ENCODE assay signal across 1 cellular context in the genomic region with DNA sequence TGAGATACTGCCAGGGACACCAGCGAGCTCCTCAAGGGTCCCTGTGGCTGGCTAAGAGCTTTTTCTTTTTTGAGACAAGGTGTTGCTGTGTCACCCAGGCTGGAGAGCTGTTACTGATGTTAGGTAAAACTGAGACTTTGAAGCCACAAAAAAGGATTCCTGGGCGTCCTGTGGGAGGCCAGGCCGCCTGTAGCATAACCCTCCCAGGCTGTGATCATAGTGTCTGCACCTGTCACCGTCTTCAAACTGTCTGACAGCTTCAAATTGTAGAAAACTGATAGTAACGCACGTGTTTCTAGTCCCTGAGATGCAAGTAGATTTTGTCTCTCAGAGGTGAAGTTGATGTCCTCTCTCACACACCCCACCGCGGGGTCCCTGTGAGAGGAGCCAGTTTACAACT.
TF ChIP-seq lines count a peak whose summit lies in the region.

No MANE protein-coding gene starts in this region.

TF ChIP-seq in WTC11, 78 proteins besides CTCF, POLR2A, EP300 and RAD21 (continued from another document):
- TF ChIP-seq, protein P1, sequence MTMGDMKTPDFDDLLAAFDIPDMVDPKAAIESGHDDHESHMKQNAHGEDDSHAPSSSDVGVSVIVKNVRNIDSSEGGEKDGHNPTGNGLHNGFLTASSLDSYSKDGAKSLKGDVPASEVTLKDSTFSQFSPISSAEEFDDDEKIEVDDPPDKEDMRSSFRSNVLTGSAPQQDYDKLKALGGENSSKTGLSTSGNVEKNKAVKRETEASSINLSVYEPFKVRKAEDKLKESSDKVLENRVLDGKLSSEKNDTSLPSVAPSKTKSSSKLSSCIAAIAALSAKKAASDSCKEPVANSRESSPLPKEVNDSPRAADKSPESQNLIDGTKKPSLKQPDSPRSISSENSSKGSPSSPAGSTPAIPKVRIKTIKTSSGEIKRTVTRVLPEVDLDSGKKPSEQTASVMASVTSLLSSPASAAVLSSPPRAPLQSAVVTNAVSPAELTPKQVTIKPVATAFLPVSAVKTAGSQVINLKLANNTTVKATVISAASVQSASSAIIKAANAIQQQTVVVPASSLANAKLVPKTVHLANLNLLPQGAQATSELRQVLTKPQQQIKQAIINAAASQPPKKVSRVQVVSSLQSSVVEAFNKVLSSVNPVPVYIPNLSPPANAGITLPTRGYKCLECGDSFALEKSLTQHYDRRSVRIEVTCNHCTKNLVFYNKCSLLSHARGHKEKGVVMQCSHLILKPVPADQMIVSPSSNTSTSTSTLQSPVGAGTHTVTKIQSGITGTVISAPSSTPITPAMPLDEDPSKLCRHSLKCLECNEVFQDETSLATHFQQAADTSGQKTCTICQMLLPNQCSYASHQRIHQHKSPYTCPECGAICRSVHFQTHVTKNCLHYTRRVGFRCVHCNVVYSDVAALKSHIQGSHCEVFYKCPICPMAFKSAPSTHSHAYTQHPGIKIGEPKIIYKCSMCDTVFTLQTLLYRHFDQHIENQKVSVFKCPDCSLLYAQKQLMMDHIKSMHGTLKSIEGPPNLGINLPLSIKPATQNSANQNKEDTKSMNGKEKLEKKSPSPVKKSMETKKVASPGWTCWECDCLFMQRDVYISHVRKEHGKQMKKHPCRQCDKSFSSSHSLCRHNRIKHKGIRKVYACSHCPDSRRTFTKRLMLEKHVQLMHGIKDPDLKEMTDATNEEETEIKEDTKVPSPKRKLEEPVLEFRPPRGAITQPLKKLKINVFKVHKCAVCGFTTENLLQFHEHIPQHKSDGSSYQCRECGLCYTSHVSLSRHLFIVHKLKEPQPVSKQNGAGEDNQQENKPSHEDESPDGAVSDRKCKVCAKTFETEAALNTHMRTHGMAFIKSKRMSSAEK (CRISPR knock-in tag; IDR thresholded peaks at IDR 0.05; ENCODE audit: borderline replicate concordance), result no peak
- TF ChIP-seq ATF1 (CRISPR knock-in tag; IDR thresholded peaks at IDR 0.05), result no peak
- TF ChIP-seq, protein P2, sequence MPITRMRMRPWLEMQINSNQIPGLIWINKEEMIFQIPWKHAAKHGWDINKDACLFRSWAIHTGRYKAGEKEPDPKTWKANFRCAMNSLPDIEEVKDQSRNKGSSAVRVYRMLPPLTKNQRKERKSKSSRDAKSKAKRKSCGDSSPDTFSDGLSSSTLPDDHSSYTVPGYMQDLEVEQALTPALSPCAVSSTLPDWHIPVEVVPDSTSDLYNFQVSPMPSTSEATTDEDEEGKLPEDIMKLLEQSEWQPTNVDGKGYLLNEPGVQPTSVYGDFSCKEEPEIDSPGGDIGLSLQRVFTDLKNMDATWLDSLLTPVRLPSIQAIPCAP (CRISPR knock-in tag; IDR thresholded peaks at IDR 0.05), result no peak
- TF ChIP-seq ELF4 (CRISPR knock-in tag; IDR thresholded peaks at IDR 0.05; ENCODE audit: low read depth), result no peak
- TF ChIP-seq, protein P3, sequence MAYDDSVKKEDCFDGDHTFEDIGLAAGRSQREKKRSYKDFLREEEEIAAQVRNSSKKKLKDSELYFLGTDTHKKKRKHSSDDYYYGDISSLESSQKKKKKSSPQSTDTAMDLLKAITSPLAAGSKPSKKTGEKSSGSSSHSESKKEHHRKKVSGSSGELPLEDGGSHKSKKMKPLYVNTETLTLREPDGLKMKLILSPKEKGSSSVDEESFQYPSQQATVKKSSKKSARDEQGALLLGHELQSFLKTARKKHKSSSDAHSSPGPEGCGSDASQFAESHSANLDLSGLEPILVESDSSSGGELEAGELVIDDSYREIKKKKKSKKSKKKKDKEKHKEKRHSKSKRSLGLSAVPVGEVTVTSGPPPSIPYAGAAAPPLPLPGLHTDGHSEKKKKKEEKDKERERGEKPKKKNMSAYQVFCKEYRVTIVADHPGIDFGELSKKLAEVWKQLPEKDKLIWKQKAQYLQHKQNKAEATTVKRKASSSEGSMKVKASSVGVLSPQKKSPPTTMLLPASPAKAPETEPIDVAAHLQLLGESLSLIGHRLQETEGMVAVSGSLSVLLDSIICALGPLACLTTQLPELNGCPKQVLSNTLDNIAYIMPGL (CRISPR knock-in tag; IDR thresholded peaks at IDR 0.05), result no peak
- TF ChIP-seq FOXP1 (CRISPR knock-in tag; IDR thresholded peaks at IDR 0.05; ENCODE audit: borderline replicate concordance), result no peak
- TF ChIP-seq NFYB (CRISPR knock-in tag; conservative IDR thresholded peaks at IDR 0.05; ENCODE audit: low read depth), result no peak
- TF ChIP-seq, protein P4, sequence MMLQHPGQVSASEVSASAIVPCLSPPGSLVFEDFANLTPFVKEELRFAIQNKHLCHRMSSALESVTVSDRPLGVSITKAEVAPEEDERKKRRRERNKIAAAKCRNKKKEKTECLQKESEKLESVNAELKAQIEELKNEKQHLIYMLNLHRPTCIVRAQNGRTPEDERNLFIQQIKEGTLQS (CRISPR knock-in tag; conservative IDR thresholded peaks at IDR 0.05), result no peak
- TF ChIP-seq, protein P5, sequence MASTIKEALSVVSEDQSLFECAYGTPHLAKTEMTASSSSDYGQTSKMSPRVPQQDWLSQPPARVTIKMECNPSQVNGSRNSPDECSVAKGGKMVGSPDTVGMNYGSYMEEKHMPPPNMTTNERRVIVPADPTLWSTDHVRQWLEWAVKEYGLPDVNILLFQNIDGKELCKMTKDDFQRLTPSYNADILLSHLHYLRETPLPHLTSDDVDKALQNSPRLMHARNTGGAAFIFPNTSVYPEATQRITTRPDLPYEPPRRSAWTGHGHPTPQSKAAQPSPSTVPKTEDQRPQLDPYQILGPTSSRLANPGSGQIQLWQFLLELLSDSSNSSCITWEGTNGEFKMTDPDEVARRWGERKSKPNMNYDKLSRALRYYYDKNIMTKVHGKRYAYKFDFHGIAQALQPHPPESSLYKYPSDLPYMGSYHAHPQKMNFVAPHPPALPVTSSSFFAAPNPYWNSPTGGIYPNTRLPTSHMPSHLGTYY (CRISPR knock-in tag; IDR thresholded peaks at IDR 0.05), result no peak
- no peak for TF ChIP-seq ZNF671 (CRISPR knock-in tag; IDR thresholded peaks at IDR 0.05)
- TF ChIP-seq, protein P6, sequence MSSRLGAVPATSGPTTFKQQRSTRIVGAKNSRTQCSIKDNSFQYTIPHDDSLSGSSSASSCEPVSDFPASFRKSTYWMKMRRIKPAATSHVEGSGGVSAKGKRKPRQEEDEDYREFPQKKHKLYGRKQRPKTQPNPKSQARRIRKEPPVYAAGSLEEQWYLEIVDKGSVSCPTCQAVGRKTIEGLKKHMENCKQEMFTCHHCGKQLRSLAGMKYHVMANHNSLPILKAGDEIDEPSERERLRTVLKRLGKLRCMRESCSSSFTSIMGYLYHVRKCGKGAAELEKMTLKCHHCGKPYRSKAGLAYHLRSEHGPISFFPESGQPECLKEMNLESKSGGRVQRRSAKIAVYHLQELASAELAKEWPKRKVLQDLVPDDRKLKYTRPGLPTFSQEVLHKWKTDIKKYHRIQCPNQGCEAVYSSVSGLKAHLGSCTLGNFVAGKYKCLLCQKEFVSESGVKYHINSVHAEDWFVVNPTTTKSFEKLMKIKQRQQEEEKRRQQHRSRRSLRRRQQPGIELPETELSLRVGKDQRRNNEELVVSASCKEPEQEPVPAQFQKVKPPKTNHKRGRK (CRISPR knock-in tag; IDR thresholded peaks at IDR 0.05; ENCODE audit: borderline replicate concordance), result no peak
- no peak for TF ChIP-seq FOXK1 (CRISPR knock-in tag; IDR thresholded peaks at IDR 0.05)
- TF ChIP-seq ZNF121 (CRISPR knock-in tag; IDR thresholded peaks at IDR 0.05), result no peak
- TF ChIP-seq, protein P7, sequence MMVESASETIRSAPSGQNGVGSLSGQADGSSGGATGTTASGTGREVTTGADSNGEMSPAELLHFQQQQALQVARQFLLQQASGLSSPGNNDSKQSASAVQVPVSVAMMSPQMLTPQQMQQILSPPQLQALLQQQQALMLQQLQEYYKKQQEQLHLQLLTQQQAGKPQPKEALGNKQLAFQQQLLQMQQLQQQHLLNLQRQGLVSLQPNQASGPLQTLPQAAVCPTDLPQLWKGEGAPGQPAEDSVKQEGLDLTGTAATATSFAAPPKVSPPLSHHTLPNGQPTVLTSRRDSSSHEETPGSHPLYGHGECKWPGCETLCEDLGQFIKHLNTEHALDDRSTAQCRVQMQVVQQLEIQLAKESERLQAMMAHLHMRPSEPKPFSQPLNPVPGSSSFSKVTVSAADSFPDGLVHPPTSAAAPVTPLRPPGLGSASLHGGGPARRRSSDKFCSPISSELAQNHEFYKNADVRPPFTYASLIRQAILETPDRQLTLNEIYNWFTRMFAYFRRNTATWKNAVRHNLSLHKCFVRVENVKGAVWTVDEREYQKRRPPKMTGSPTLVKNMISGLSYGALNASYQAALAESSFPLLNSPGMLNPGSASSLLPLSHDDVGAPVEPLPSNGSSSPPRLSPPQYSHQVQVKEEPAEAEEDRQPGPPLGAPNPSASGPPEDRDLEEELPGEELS (CRISPR knock-in tag; IDR thresholded peaks at IDR 0.05), result no peak
- TF ChIP-seq NR1H2 (CRISPR knock-in tag; IDR thresholded peaks at IDR 0.05), result no peak
- TF ChIP-seq NR2C2 (CRISPR knock-in tag; IDR thresholded peaks at IDR 0.05), result no peak
- no peak for TF ChIP-seq NFE2L1 (CRISPR knock-in tag; IDR thresholded peaks at IDR 0.05)
